ENCODE assay signal across 34 cellular contexts in the genomic region with DNA sequence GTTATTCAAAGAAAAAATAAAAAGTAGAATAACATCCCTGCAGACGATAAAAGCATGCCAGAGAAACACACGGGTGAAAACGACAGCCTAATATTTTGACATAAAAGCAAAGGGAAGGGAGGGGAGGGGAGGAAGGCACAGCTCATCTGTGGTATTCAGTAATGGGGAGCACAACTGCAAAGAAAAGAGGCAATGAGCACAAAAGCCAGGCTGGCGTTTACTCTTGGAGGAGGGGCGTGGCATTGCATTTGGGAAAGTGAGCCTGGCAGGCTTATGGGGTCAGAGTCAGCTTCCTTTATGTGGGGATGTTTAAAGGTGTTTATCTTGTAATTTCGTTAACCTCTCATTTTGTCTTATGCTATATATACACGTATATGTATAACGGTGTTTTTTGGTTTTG. TPM values are rescaled to one million over a fixed set of nuclear protein-coding genes. Genes with fewer than 3 reads are reported as not detected.
"Had no signal": no experiment of that assay in that cellular context is flagged by ENCODE, and none has a peak within 500 bp of the region (broad histone marks: within the 10 kb centered on the region; RNA-seq: fewer than 3 reads in every experiment).

No MANE protein-coding gene starts in this region.

- H3K4me3 ChIP-seq: adrenal gland, body of pancreas, breast epithelium, Peyer's patch had no signal

- DNase-seq: activated CD4-positive, alpha-beta memory T cell treated with anti-CD3 and anti-CD28 coated beads, Interleukin-2, amount 10 ng/mL, durations not matched to agents 7 days and 5 days; activated CD4-positive, alpha-beta T cell treated with anti-CD3 and anti-CD28 coated beads for 1 hour; activated CD4-positive, alpha-beta T cell treated with anti-CD3 and anti-CD28 coated beads for 48 hours; activated CD4-positive, CD25-positive, alpha-beta regulatory T cell; activated gamma-delta T cell; activated naive CD4-positive, alpha-beta T cell treated with anti-CD3 and anti-CD28 coated beads for 36 hours; activated T-cell treated with anti-CD3 and anti-CD28 coated beads, Interleukin-2, amount 50 U/mL, for 24 hours; body of pancreas; IMR-90; Karpas-422; KBM-7; NCI-H1048; NCI-H1105 treated with DMSO at 0.1 percent for 48 hours; NCI-H1436 treated with DMSO at 0.1 percent for 48 hours; NCI-H1694 treated with DMSO at 0.1 percent for 48 hours; NCI-H2029 treated with DMSO at 0.1 percent for 48 hours; NCI-H345; NCI-H524 treated with DMSO at 0.1 percent for 48 hours; NCI-H82; NK-92 treated with Interleukin-12 subunit alpha and Interleukin-12 subunit beta, amount 100 ng/mL, for 24 hours; PC-3; Peyer's patch; RPMI8226; SIG-M5; SW 1271; T-helper 1 cell; T-helper 2 cell; T-helper 9 cell had no signal

- H3K4me1 ChIP-seq: adrenal gland, body of pancreas, breast epithelium, Peyer's patch had no signal

- H3K36me3 ChIP-seq: adrenal gland, breast epithelium, Peyer's patch had no signal

- FAIRE-seq: astrocyte had no signal

- ATAC-seq: activated naive CD4-positive, alpha-beta T cell treated with anti-CD3 and anti-CD28 coated beads, Interleukin-2, amount 50 U/mL, for 72 hours; body of pancreas; PC-3; SK-N-SH treated with all-trans-retinoic acid at 6 μM for 48 hours had no signal

- H3K27me3 ChIP-seq: adrenal gland, body of pancreas, breast epithelium, Peyer's patch had no signal

- H3K27ac ChIP-seq: adrenal gland, body of pancreas, breast epithelium, Peyer's patch, VCaP had no signal

- H3K9me3 ChIP-seq: adrenal gland, body of pancreas, breast epithelium, Peyer's patch had no signal

RNA-seq across cellular contexts. Expression of a gene that starts 53.2 kb away (rescaled TPM):
- total RNA-seq: activated CD4-positive, alpha-beta memory T cell treated with anti-CD3 and anti-CD28 coated beads, Interleukin-2, amount 10 ng/mL, durations not matched to agents 7 days and 5 days had no signal
